31 cellular contexts compared by ENCODE assay signal in genomic region chr5:68222310-68222709, GRCh38. TPM values are rescaled to one million over a fixed set of nuclear protein-coding genes. Genes with fewer than 3 reads are reported as not detected.
A peak's percentile ranks its signal among the peaks of the same experiment; 100 is the strongest.
DNase-seq lines count a peak whose midpoint lies in the region; ATAC-seq, FAIRE-seq and TF ChIP-seq lines count a peak whose summit lies in the region.
"Had no signal": no experiment of that assay in that cellular context is flagged by ENCODE, and none has a peak within 500 bp of the region (broad histone marks: within the 10 kb centered on the region; RNA-seq: fewer than 3 reads in every experiment).

No MANE protein-coding gene starts in this region.

- peaks cover 12% of the 10 kb centered on the region for H3K36me3 Mint-ChIP-seq in activated naive CD4-positive, alpha-beta T cell treated with anti-CD3 and anti-CD28 coated beads, Interleukin-2, amount 50 U/mL, for 24 hours
- H3K36me3 Mint-ChIP-seq in activated naive CD4-positive, alpha-beta T cell treated with anti-CD3 and anti-CD28 coated beads, Interleukin-2, amount 10 ng/mL, durations not matched to agents 7 days and 5 days = peaks cover 59% of the 10 kb centered on the region
- H3K36me3 Mint-ChIP-seq in T-helper 17 cell (ENCODE audit: low read depth) = peaks cover 10% of the 10 kb centered on the region

- TF ChIP-seq CTCF in suprapubic skin (IDR thresholded peaks at IDR 0.05) = no peak

- peak overlapping the region; percentile 63 for H3K27ac Mint-ChIP-seq in activated naive CD4-positive, alpha-beta T cell treated with anti-CD3 and anti-CD28 coated beads, Interleukin-2, amount 50 U/mL, for 24 hours
- no peak overlapping the region for H3K27ac Mint-ChIP-seq in activated naive CD4-positive, alpha-beta T cell treated with anti-CD3 and anti-CD28 coated beads, Interleukin-2, amount 10 ng/mL, durations not matched to agents 7 days and 5 days
- H3K27ac Mint-ChIP-seq in T-helper 17 cell = peak overlapping the region; percentile 47
- H3K27ac Mint-ChIP-seq: activated CD8-positive, alpha-beta memory T cell treated with anti-CD3 and anti-CD28 coated beads, Interleukin-2, amount 10 ng/mL, durations not matched to agents 7 days and 5 days; dendritic cell treated with granulocyte-macrophage colony-stimulating factor and Interleukin-4, amounts not matched to agents 40 ng/mL and 50 ng/mL, for 4 days had no signal

- no peak overlapping the region for H3K4me3 Mint-ChIP-seq in activated naive CD4-positive, alpha-beta T cell treated with anti-CD3 and anti-CD28 coated beads, Interleukin-2, amount 50 U/mL, for 24 hours
- no peak overlapping the region for H3K4me3 Mint-ChIP-seq in activated naive CD4-positive, alpha-beta T cell treated with anti-CD3 and anti-CD28 coated beads, Interleukin-2, amount 10 ng/mL, durations not matched to agents 7 days and 5 days
- peak overlapping the region; percentile 55 for H3K4me3 Mint-ChIP-seq in T-helper 17 cell
- H3K4me3 Mint-ChIP-seq: activated CD8-positive, alpha-beta memory T cell treated with anti-CD3 and anti-CD28 coated beads, Interleukin-2, amount 10 ng/mL, durations not matched to agents 7 days and 5 days; CD4-positive, alpha-beta T cell; dendritic cell treated with granulocyte-macrophage colony-stimulating factor and Interleukin-4, amounts not matched to agents 40 ng/mL and 50 ng/mL, for 4 days; nephron progenitor cell had no signal

- ATAC-seq in T-helper 17 cell = no peak
- ATAC-seq: activated CD8-positive, alpha-beta memory T cell treated with anti-CD3 and anti-CD28 coated beads, Interleukin-2, amount 10 ng/mL, durations not matched to agents 7 days and 5 days; left ventricle myocardium superior; Panc1; pancreas; right cardiac atrium had no signal

- H3K27me3 ChIP-seq in suprapubic skin = no peaks in the 10 kb centered on the region
- H3K27me3 ChIP-seq: pancreas, upper lobe of left lung had no signal

- no peak for FAIRE-seq in urothelium cell line (lab: Jason Lieb, UNC)
- FAIRE-seq: endometrium, GM12892, H54, pancreas had no signal

- no peaks in the 10 kb centered on the region for H3K27me3 Mint-ChIP-seq in activated naive CD4-positive, alpha-beta T cell treated with anti-CD3 and anti-CD28 coated beads, Interleukin-2, amount 50 U/mL, for 24 hours
- no peaks in the 10 kb centered on the region for H3K27me3 Mint-ChIP-seq in activated naive CD4-positive, alpha-beta T cell treated with anti-CD3 and anti-CD28 coated beads, Interleukin-2, amount 10 ng/mL, durations not matched to agents 7 days and 5 days
- no peaks in the 10 kb centered on the region for H3K27me3 Mint-ChIP-seq in T-helper 17 cell
- H3K27me3 Mint-ChIP-seq: activated CD8-positive, alpha-beta memory T cell treated with anti-CD3 and anti-CD28 coated beads, Interleukin-2, amount 10 ng/mL, durations not matched to agents 7 days and 5 days; CD4-positive, alpha-beta T cell; dendritic cell treated with granulocyte-macrophage colony-stimulating factor and Interleukin-4, amounts not matched to agents 40 ng/mL and 50 ng/mL, for 4 days had no signal

- 73% methylated on average over 3 of the region's 3 CpGs for WGBS in suprapubic skin

- peak overlapping the region; percentile 23 for H3K4me3 ChIP-seq in suprapubic skin
- H3K4me3 ChIP-seq: pancreas, upper lobe of left lung had no signal

- no peaks in the 10 kb centered on the region for H3K9me3 Mint-ChIP-seq in activated naive CD4-positive, alpha-beta T cell treated with anti-CD3 and anti-CD28 coated beads, Interleukin-2, amount 50 U/mL, for 24 hours
- peaks cover 3% of the 10 kb centered on the region for H3K9me3 Mint-ChIP-seq in activated naive CD4-positive, alpha-beta T cell treated with anti-CD3 and anti-CD28 coated beads, Interleukin-2, amount 10 ng/mL, durations not matched to agents 7 days and 5 days
- H3K9me3 Mint-ChIP-seq: CD4-positive, alpha-beta T cell; dendritic cell treated with granulocyte-macrophage colony-stimulating factor and Interleukin-4, amounts not matched to agents 40 ng/mL and 50 ng/mL, for 4 days had no signal

- TF ChIP-seq POLR2A in suprapubic skin (IDR thresholded peaks at IDR 0.05) = no peak

- H3K36me3 ChIP-seq in suprapubic skin = peaks cover 12% of the 10 kb centered on the region

- no peak overlapping the region for H3K27ac ChIP-seq in suprapubic skin
- H3K27ac ChIP-seq: pancreas had no signal

- no peak for DNase-seq in activated naive CD4-positive, alpha-beta T cell treated with anti-CD3 and anti-CD28 coated beads, Interleukin-2, amount 10 ng/mL, durations not matched to agents 7 days and 5 days
- DNase-seq in T-helper 17 cell (no peak), inferior parietal cortex (ENCODE audit: extremely low spot score) (peak; percentile 6), suprapubic skin (ENCODE audit: low spot score in 2 of 2) (no peak), MV-4-11 (lab: John Stamatoyannopoulos, UW) (no peak), urothelium cell line (ENCODE audit: low spot score) (no peak), SK-N-DZ (ENCODE audit: low spot score) (no peak)
- DNase-seq: 8988T; activated CD4-positive, alpha-beta T cell treated with anti-CD3 and anti-CD28 coated beads, Interleukin-2, amount 50 U/mL, for 1 hour; activated CD8-positive, alpha-beta memory T cell treated with anti-CD3 and anti-CD28 coated beads, Interleukin-2, amount 10 ng/mL, durations not matched to agents 7 days and 5 days; activated naive CD4-positive, alpha-beta T cell treated with Interleukin-2 at 50 U/mL for 16 hours; activated T-cell treated with anti-CD3 and anti-CD28 coated beads, Interleukin-2, amount 50 U/mL, for 48 hours; anterior cingulate cortex; CD4-positive, alpha-beta T cell; left ventricle myocardium superior; midbrain; NCI-H1105 treated with DMSO at 0.1 percent for 48 hours; NCI-H2081; NCI-H2227 treated with DMSO at 0.1 percent for 48 hours; nephron progenitor cell; pancreas; SIG-M5; stimulated activated CD4-positive, alpha-beta T cell treated with anti-CD3 and anti-CD28 coated beads, Interleukin-2, amount 100 ng/mL, for 48 hours; upper lobe of left lung had no signal

- H3K9me3 ChIP-seq in T-helper 17 cell (ENCODE audit: control insufficient read depth, low read length, poor library complexity, severe bottlenecking) = no peaks in the 10 kb centered on the region
- H3K9me3 ChIP-seq in suprapubic skin = no peaks in the 10 kb centered on the region
- H3K9me3 ChIP-seq: pancreas, upper lobe of left lung had no signal

- peaks cover 70% of the 10 kb centered on the region for H3K4me1 ChIP-seq in suprapubic skin

- TF ChIP-seq EP300 in suprapubic skin (IDR thresholded peaks at IDR 0.05) = no peak

- peaks cover 94% of the 10 kb centered on the region for H3K4me1 Mint-ChIP-seq in activated naive CD4-positive, alpha-beta T cell treated with anti-CD3 and anti-CD28 coated beads, Interleukin-2, amount 50 U/mL, for 24 hours
- peaks cover 65% of the 10 kb centered on the region for H3K4me1 Mint-ChIP-seq in activated naive CD4-positive, alpha-beta T cell treated with anti-CD3 and anti-CD28 coated beads, Interleukin-2, amount 10 ng/mL, durations not matched to agents 7 days and 5 days
- H3K4me1 Mint-ChIP-seq in T-helper 17 cell = peaks cover 64% of the 10 kb centered on the region

- CTCF ChIA-PET in activated naive CD4-positive, alpha-beta T cell treated with anti-CD3 and anti-CD28 coated beads, Interleukin-2, amount 10 ng/mL, durations not matched to agents 7 days and 5 days (lab: Charles Lee) = no interaction called here

RNA-seq across cellular contexts. Expression of gene PIK3R1, which starts 6.8 kb away (rescaled TPM):
- total RNA-seq in T-helper 17 cell (100 to 1,000 TPM; 212 to 306 TPM), suprapubic skin (100 to 1,000 TPM in 3 of 4 donors, 10 to 100 TPM in 1; 96.5 to 257 (median 181) TPM)
- polyA plus RNA-seq in SK-N-DZ (2014; cell fraction: cytosol; rRNA removed) = 7.3 and 7.4 TPM in 2 replicates
- 7.7 and 16.9 TPM in 2 replicates for polyA plus RNA-seq in SK-N-DZ (2014; cell fraction: nucleus; rRNA removed)
